1 cellular context compared by ENCODE assay signal in genomic region chr1:171494086-171494485, GRCh38.
TF ChIP-seq lines count a peak whose summit lies in the region.

No MANE protein-coding gene starts in this region.

TF ChIP-seq in endothelial cell of umbilical vein, 7 proteins besides CTCF, POLR2A, EP300 and RAD21:
- TF ChIP-seq, protein P1, sequence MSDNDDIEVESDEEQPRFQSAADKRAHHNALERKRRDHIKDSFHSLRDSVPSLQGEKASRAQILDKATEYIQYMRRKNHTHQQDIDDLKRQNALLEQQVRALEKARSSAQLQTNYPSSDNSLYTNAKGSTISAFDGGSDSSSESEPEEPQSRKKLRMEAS (IDR thresholded peaks at IDR 0.05; ENCODE audit: insufficient read depth, insufficient read length) = no peak
- no peak for TF ChIP-seq JUN (IDR thresholded peaks at IDR 0.05; ENCODE audit: borderline replicate concordance, insufficient read depth, insufficient read length, low read depth)
- no peak for TF ChIP-seq MYC (IDR thresholded peaks at IDR 0.05; ENCODE audit: low read depth, low read length)
- no peak for TF ChIP-seq EZH2 (IDR thresholded peaks at IDR 0.05; ENCODE audit: borderline replicate concordance, low read depth, low read length, severe bottlenecking)
- no peak for TF ChIP-seq FOS (IDR thresholded peaks at IDR 0.05; ENCODE audit: borderline replicate concordance, insufficient read depth, low read length)
- TF ChIP-seq POLR2AphosphoS5 (IDR thresholded peaks at IDR 0.05; ENCODE audit: insufficient read depth, low read depth, low read length) = no peak
- TF ChIP-seq GATA2 (IDR thresholded peaks at IDR 0.05; ENCODE audit: insufficient read depth, insufficient read length, low read depth, low read length) = no peak
